In genomic region chr18:32468147-32468845, GRCh38 we compare ENCODE assay signal across 9 cellular contexts. TPM values are rescaled to one million over a fixed set of nuclear protein-coding genes. Genes with fewer than 3 reads are reported as not detected.
DNase-seq lines count a peak whose midpoint lies in the region; ATAC-seq, FAIRE-seq and TF ChIP-seq lines count a peak whose summit lies in the region.
"Had no signal": no experiment of that assay in that cellular context is flagged by ENCODE, and none has a peak within 500 bp of the region (broad histone marks: within the 10 kb centered on the region; RNA-seq: fewer than 3 reads in every experiment).

No MANE protein-coding gene starts in this region.

- ATAC-seq in HG03025 (IDR thresholded peaks at IDR 0.05; ENCODE audit: low FRiP score, unreplicated experiment), result no peak

- H3K4me3 ChIP-seq in bronchial epithelial cell (ENCODE audit: low read depth, low read length) (peak overlapping the region; percentile 81), tibial artery (peak overlapping the region; percentile 70 to 94)
- H3K4me3 ChIP-seq in effector memory CD4-positive, alpha-beta T cell (ENCODE audit: insufficient read depth, low read depth, low read length, poor library complexity, severe bottlenecking), result no peak overlapping the region

- TF ChIP-seq CTCF in bronchial epithelial cell (IDR thresholded peaks at IDR 0.05; ENCODE audit: insufficient read depth, low read length, severe bottlenecking) (no peak), tibial artery (IDR thresholded peaks at IDR 0.05) (no peak)

- H3K36me3 ChIP-seq in bronchial epithelial cell (ENCODE audit: control insufficient read depth, insufficient read depth, low read length), result no peaks in the 10 kb centered on the region
- H3K36me3 ChIP-seq in tibial artery, result no peaks in the 10 kb centered on the region
- no peaks in the 10 kb centered on the region for H3K36me3 ChIP-seq in effector memory CD4-positive, alpha-beta T cell (ENCODE audit: control insufficient read depth, insufficient read depth, low read length)

- intact Hi-C loops in tibial artery (cut with DNase I; ENCODE audit: low total_unique reads), result no loop called here

- peak overlapping the region; percentile 80 to 92 for H3K27ac ChIP-seq in tibial artery
- no peak overlapping the region for H3K27ac ChIP-seq in effector memory CD4-positive, alpha-beta T cell (ENCODE audit: insufficient read depth, low read length, poor library complexity, severe bottlenecking)
- H3K27ac ChIP-seq: 22Rv1 had no signal

- H3K9me3 ChIP-seq in tibial artery, result no peaks in the 10 kb centered on the region
- H3K9me3 ChIP-seq in effector memory CD4-positive, alpha-beta T cell (ENCODE audit: control insufficient read depth, low read length), result no peaks in the 10 kb centered on the region

- H3K27me3 ChIP-seq in bronchial epithelial cell (ENCODE audit: control insufficient read depth, insufficient read depth, low read length), result no peaks in the 10 kb centered on the region
- no peaks in the 10 kb centered on the region for H3K27me3 ChIP-seq in tibial artery
- peaks cover 10% of the 10 kb centered on the region for H3K27me3 ChIP-seq in effector memory CD4-positive, alpha-beta T cell (replicated peaks; ENCODE audit: control insufficient read depth, insufficient read depth, low read length, poor library complexity, severe bottlenecking)

- no peak for FAIRE-seq in bronchial epithelial cell (lab: Jason Lieb, UNC)

- H3K4me1 ChIP-seq in tibial artery, result peaks cover 0 to 32% (median 13%) of the 10 kb centered on the region in 4 donors
- peaks cover 19% of the 10 kb centered on the region for H3K4me1 ChIP-seq in effector memory CD4-positive, alpha-beta T cell (ENCODE audit: control insufficient read depth, insufficient read depth, low read length, poor library complexity, severe bottlenecking)

- DNase-seq in DMS53 (lab: John Stamatoyannopoulos, UW), result peak; percentile 36
- DNase-seq in DMS53 treated with DMSO at 0.1 percent for 48 hours (lab: John Stamatoyannopoulos, UW; ENCODE audit: unreplicated experiment), result no peak
- DNase-seq in bronchial epithelial cell (ENCODE audit: low read depth), result peak; percentile 13
- DNase-seq in midbrain (lab: John Stamatoyannopoulos, UW), result peak; percentile 36
- no peak for DNase-seq in tibial artery
- DNase-seq in NCI-H1092 treated with DMSO at 0.1 percent for 48 hours (lab: John Stamatoyannopoulos, UW), result no peak
- no peak for DNase-seq in effector memory CD4-positive, alpha-beta T cell

RNA-seq across cellular contexts. Expression of gene GAREM1, which starts 2.4 kb away (rescaled TPM):
- total RNA-seq in bronchial epithelial cell, result 10.0 and 14.1 TPM in 2 replicates

Comparison
In these comparisons a context has a peak if more than half of its experiments do, and no peak if none do; other contexts are left out.
1. DNase-seq: peak in DMS53 (single experiment), bronchial epithelial cell (single experiment) and midbrain (single experiment); none in DMS53 treated with DMSO at 0.1 percent for 48 hours (single experiment), tibial artery (0 of 2), NCI-H1092 treated with DMSO at 0.1 percent for 48 hours (single experiment) and effector memory CD4-positive, alpha-beta T cell (0 of 3).